8 cellular contexts compared by ENCODE assay signal in the genomic region with DNA sequence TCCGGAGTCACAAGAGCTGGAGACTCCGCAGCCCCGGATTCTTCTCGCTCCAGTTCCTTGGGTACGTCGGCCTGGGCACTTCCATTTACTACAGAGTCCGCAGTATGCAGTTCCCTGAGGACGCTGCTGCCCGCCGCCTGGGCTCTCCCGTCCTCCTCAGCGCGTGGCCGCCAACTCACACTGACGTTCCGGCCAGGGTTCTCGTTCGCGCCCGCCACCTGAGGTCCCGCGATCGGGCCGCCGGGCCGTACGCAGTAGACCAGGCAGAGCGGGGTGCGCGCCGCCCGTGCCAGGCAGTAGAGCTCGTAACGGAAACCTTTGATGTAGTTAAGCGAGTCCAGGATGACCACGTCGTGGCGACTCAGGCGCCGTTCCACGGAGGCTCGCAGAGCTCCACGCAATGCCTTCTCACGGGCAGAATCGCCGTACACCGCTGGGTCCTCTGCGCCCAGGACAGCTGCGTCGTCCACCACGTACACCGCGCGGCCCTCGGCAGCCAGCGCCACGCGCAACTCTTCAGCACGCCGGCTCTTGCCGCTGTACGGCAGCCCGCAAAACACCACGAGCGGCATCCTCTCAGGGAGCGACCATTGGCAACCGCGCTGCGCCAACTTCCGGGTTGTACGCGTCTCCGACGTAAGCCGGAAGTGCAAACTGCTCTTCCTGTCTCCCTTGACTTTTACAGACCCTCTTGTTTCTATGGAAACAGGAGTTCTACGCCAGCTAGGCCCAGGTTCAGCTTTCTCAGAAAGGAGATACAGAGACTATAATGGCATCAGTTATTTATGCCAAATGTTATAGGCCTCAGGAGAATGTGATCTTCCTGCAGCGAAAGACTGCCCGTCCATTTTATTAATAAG. TPM values are rescaled to one million over a fixed set of nuclear protein-coding genes. Genes with fewer than 3 reads are reported as not detected.
A peak's percentile ranks its signal among the peaks of the same experiment; 100 is the strongest.
DNase-seq lines count a peak whose midpoint lies in the region; FAIRE-seq and TF ChIP-seq lines count a peak whose summit lies in the region.

A gene with protein sequence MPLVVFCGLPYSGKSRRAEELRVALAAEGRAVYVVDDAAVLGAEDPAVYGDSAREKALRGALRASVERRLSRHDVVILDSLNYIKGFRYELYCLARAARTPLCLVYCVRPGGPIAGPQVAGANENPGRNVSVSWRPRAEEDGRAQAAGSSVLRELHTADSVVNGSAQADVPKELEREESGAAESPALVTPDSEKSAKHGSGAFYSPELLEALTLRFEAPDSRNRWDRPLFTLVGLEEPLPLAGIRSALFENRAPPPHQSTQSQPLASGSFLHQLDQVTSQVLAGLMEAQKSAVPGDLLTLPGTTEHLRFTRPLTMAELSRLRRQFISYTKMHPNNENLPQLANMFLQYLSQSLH (minus strand): TSS at position 621 of the 860 bp plus-strand sequence. CDS start 49 bp downstream, at position 572.

- FAIRE-seq in frontal cortex (lab: Jason Lieb, UNC) = no peak

- H3K27me3 ChIP-seq in neuronal stem cell (ENCODE audit: control insufficient read depth in 3 of 3, insufficient read depth in 3 of 3, low read depth in 1 of 3, low read length in 3 of 3) = no peaks in the 10 kb centered on the region

- H2AK5ac ChIP-seq in neuronal stem cell (ENCODE audit: low read depth, low read length) = peak within 1 kb of the TSS; percentile 78

- H4K91ac ChIP-seq in neuronal stem cell (ENCODE audit: low read depth, low read length, poor library complexity) = no peak within 1 kb of the TSS

- H2AFZ ChIP-seq in neuronal stem cell (ENCODE audit: low read length) = peak within 1 kb of the TSS; percentile 80

- no peaks in the 10 kb centered on the region for H3K9me3 ChIP-seq in neuronal stem cell (replicated peaks in 1 of 2; ENCODE audit: control insufficient read depth in 2 of 2, insufficient read depth in 1 of 2, low read depth in 1 of 2, low read length in 2 of 2)

- peak; percentile 91 for DNase-seq in GM03348 (ENCODE audit: low spot score)
- peak; percentile 83 for DNase-seq in HFF-Myc (ENCODE audit: extremely low read depth, low read depth)
- DNase-seq in MV-4-11 (lab: John Stamatoyannopoulos, UW) = peak; percentile 92
- DNase-seq in SK-MEL-5 (ENCODE audit: low read depth, low spot score) = peak; percentile 89
- DNase-seq in activated naive CD4-positive, alpha-beta T cell treated with Interleukin-2 at 50 U/mL for 16 hours = peak; percentile 87
- peak; percentile 77 to 83 for DNase-seq in frontal cortex (ENCODE audit: low spot score in 2 of 2)
- peak; percentile 72 for DNase-seq in neuronal stem cell (ENCODE audit: low spot score)
- peak; percentile 10 to 88 (median 76) for DNase-seq in substantia nigra (lab: John Stamatoyannopoulos, UW)

- in situ Hi-C loops in SK-MEL-5 (cut with HindIII; ENCODE audit: low pct_unique_long_range_greater_than_20kb, low sequenced_read_pairs) = no loop called here

- no peak within 1 kb of the TSS for H3K27ac ChIP-seq in neuronal stem cell (replicated peaks; ENCODE audit: low read length)
- H3K27ac ChIP-seq in substantia nigra (ENCODE audit: low read depth, low read length, poor library complexity, severe bottlenecking) = peak within 1 kb of the TSS; percentile 78

- H3K9ac ChIP-seq in neuronal stem cell (ENCODE audit: low read depth, low read length, poor library complexity) = peak within 1 kb of the TSS; percentile 98

- H3K4me1 ChIP-seq in neuronal stem cell (ENCODE audit: control insufficient read depth in 2 of 2, insufficient read depth in 1 of 2, low read depth in 1 of 2, low read length in 2 of 2) = peaks cover 8 to 9% of the 10 kb centered on the region in 2 donors

- H2BK12ac ChIP-seq in neuronal stem cell (ENCODE audit: low read length) = no peak within 1 kb of the TSS

- H3K14ac ChIP-seq in neuronal stem cell (ENCODE audit: low read length) = no peak within 1 kb of the TSS

- H3K4me3 ChIP-seq in HFF-Myc (replicated peaks; ENCODE audit: low read depth, low read length) (peak within 1 kb of the TSS; percentile 85), neuronal stem cell (ENCODE audit: low read length in 2 of 2) (peak within 1 kb of the TSS; percentile 80 to 90)

- WGBS in neuronal stem cell (ENCODE audit: extremely low coverage in 2 of 2, insufficient read length in 2 of 2, insufficient replicate concordance in 1 of 2), 2 donors = no CpG with 5 or more reads among the region's 78 CpGs

- peaks cover 7 to 42% of the 10 kb centered on the region in 2 donors for H3K36me3 ChIP-seq in neuronal stem cell (replicated peaks in 1 of 2; ENCODE audit: control insufficient read depth in 2 of 2, insufficient read depth in 2 of 2, low read length in 2 of 2)

- TF ChIP-seq CTCF in HFF-Myc (IDR thresholded peaks at IDR 0.05; ENCODE audit: low read depth, low read length, missing control alignments) = no peak

- H3K18ac ChIP-seq in neuronal stem cell (ENCODE audit: low read length) = peak within 1 kb of the TSS; percentile 97

- H3K4me2 ChIP-seq in neuronal stem cell (ENCODE audit: insufficient read depth, low read length, poor library complexity, severe bottlenecking) = peak within 1 kb of the TSS; percentile 85

- H2BK120ac ChIP-seq in neuronal stem cell (ENCODE audit: low read depth, low read length) = peak within 1 kb of the TSS; percentile 44

- peak within 1 kb of the TSS; percentile 24 for H3K4ac ChIP-seq in neuronal stem cell (ENCODE audit: low read length)

- H2BK5ac ChIP-seq in neuronal stem cell (ENCODE audit: low read length) = peak within 1 kb of the TSS; percentile 55

- H3K23ac ChIP-seq in neuronal stem cell (ENCODE audit: low read depth, low read length, poor library complexity) = peak within 1 kb of the TSS; percentile 98

- H3K79me1 ChIP-seq in neuronal stem cell (ENCODE audit: low read depth, low read length) = peaks cover 11% of the 10 kb centered on the region

- H2BK15ac ChIP-seq in neuronal stem cell (ENCODE audit: low read length) = no peak within 1 kb of the TSS

- H4K8ac ChIP-seq in neuronal stem cell (ENCODE audit: low read depth, low read length) = no peak within 1 kb of the TSS

RNA-seq across cellular contexts. Expression of the gene that starts here (rescaled TPM):
- 10.5 and 13.3 TPM in 2 replicates for total RNA-seq in SK-MEL-5 (2014; rRNA removed; shearing (Covaris generic))
- 16.8 and 19.6 TPM in 2 replicates for polyA plus RNA-seq in SK-MEL-5 (2015; cell fraction: cytosol; rRNA removed)
- 9.1 and 10.7 TPM in 2 replicates for polyA plus RNA-seq in SK-MEL-5 (2015; cell fraction: nucleus; rRNA removed)
- total RNA-seq in frontal cortex = 9.0 TPM
- 4.9 TPM for polyA plus RNA-seq in neuronal stem cell (2013, experiment 1 of 2)
- 4.7 TPM for polyA plus RNA-seq in neuronal stem cell (2013, experiment 2 of 2)
